Comparison of ENCODE assay signal across 20 cellular contexts in genomic region chr15:70602834-70603560, GRCh38.
A peak's percentile ranks its signal among the peaks of the same experiment; 100 is the strongest.
DNase-seq lines count a peak whose midpoint lies in the region; ATAC-seq, FAIRE-seq and TF ChIP-seq lines count a peak whose summit lies in the region.
"Had no signal": no experiment of that assay in that cellular context is flagged by ENCODE, and none has a peak within 500 bp of the region (broad histone marks: within the 10 kb centered on the region; RNA-seq: fewer than 3 reads in every experiment).

No MANE protein-coding gene starts in this region.

- POLR2A ChIA-PET in activated CD4-positive, alpha-beta T cell treated with anti-CD3 and anti-CD28 coated beads for 36 hours (lab: Charles Lee): no interaction called here

- no peak for TF ChIP-seq POLR2A in GM12891 (IDR thresholded peaks at IDR 0.05; ENCODE audit: low read depth, low read length)

- no peaks in the 10 kb centered on the region for H3K4me1 Mint-ChIP-seq in activated CD4-positive, alpha-beta T cell treated with anti-CD3 and anti-CD28 coated beads, Interleukin-2, amount 10 ng/mL, durations not matched to agents 24 days and 14 days
- H3K4me1 Mint-ChIP-seq in activated CD4-positive, alpha-beta T cell treated with anti-CD3 and anti-CD28 coated beads for 36 hours: no peaks in the 10 kb centered on the region
- peaks cover 28% of the 10 kb centered on the region for H3K4me1 Mint-ChIP-seq in mesothelial cell of epicardium
- H3K4me1 Mint-ChIP-seq: CD8-positive, alpha-beta memory T cell had no signal

- intact Hi-C loops in activated CD4-positive, alpha-beta T cell treated with anti-CD3 and anti-CD28 coated beads, Interleukin-2, amount 10 ng/mL, durations not matched to agents 24 days and 14 days (cut with micrococcal nuclease): no loop called here
- intact Hi-C loops in activated CD4-positive, alpha-beta T cell treated with anti-CD3 and anti-CD28 coated beads for 36 hours (cut with DNase I, micrococcal nuclease): no loop called here

- TF ChIP-seq CTCF in mesothelial cell of epicardium (IDR thresholded peaks at IDR 0.05; ENCODE audit: unreplicated experiment): no peak

- H3K36me3 Mint-ChIP-seq in activated CD4-positive, alpha-beta T cell treated with anti-CD3 and anti-CD28 coated beads, Interleukin-2, amount 10 ng/mL, durations not matched to agents 24 days and 14 days (ENCODE audit: low read depth): no peaks in the 10 kb centered on the region
- no peaks in the 10 kb centered on the region for H3K36me3 Mint-ChIP-seq in activated CD4-positive, alpha-beta T cell treated with anti-CD3 and anti-CD28 coated beads for 36 hours (ENCODE audit: low read depth)
- H3K36me3 Mint-ChIP-seq in mesothelial cell of epicardium: no peaks in the 10 kb centered on the region

- H3K4me3 Mint-ChIP-seq in activated CD4-positive, alpha-beta T cell treated with anti-CD3 and anti-CD28 coated beads, Interleukin-2, amount 10 ng/mL, durations not matched to agents 24 days and 14 days: no peak overlapping the region
- no peak overlapping the region for H3K4me3 Mint-ChIP-seq in activated CD4-positive, alpha-beta T cell treated with anti-CD3 and anti-CD28 coated beads for 36 hours
- no peak overlapping the region for H3K4me3 Mint-ChIP-seq in mesothelial cell of epicardium
- H3K4me3 Mint-ChIP-seq: CD8-positive, alpha-beta memory T cell had no signal

- H3K27me3 Mint-ChIP-seq in activated CD4-positive, alpha-beta T cell treated with anti-CD3 and anti-CD28 coated beads, Interleukin-2, amount 10 ng/mL, durations not matched to agents 24 days and 14 days: peaks cover 15% of the 10 kb centered on the region
- H3K27me3 Mint-ChIP-seq in activated CD4-positive, alpha-beta T cell treated with anti-CD3 and anti-CD28 coated beads for 36 hours: no peaks in the 10 kb centered on the region
- H3K27me3 Mint-ChIP-seq in mesothelial cell of epicardium (ENCODE audit: low read depth): no peaks in the 10 kb centered on the region

- FAIRE-seq in urothelium cell line (lab: Jason Lieb, UNC) (peak; percentile 71), GM12891 (lab: Jason Lieb, UNC) (no peak)
- FAIRE-seq: D721Med, GM18507 had no signal

- ATAC-seq in activated CD4-positive, alpha-beta T cell treated with anti-CD3 and anti-CD28 coated beads for 36 hours: no peak
- ATAC-seq in GM21390 (IDR thresholded peaks at IDR 0.05; ENCODE audit: unreplicated experiment): no peak
- ATAC-seq: Panc1 had no signal

- CTCF ChIA-PET in activated CD4-positive, alpha-beta T cell treated with anti-CD3 and anti-CD28 coated beads for 36 hours (lab: Charles Lee): no interaction called here

- DNase-seq in activated CD4-positive, alpha-beta T cell treated with anti-CD3 and anti-CD28 coated beads, Interleukin-2, amount 10 ng/mL, durations not matched to agents 24 days and 14 days: peak; percentile 49
- DNase-seq in activated CD4-positive, alpha-beta T cell treated with anti-CD3 and anti-CD28 coated beads for 36 hours: no peak
- peak; percentile 64 for DNase-seq in foreskin melanocyte
- no peak for DNase-seq in mesothelial cell of epicardium (ENCODE audit: low spot score in 2 of 2, unreplicated experiment in 2 of 2)
- DNase-seq in urothelium cell line (ENCODE audit: low spot score): no peak
- DNase-seq in NAMALWA (ENCODE audit: low spot score): no peak
- no peak for DNase-seq in GM12891 (ENCODE audit: insufficient read length, low spot score)
- DNase-seq: CD8-positive, alpha-beta memory T cell; DMS79 treated with DMSO at 0.1 percent for 48 hours; GOT3; KBM-7; NCI-H1092; NCI-H1694; NCI-H2107; NCI-H2227 treated with DMSO at 0.1 percent for 48 hours; NCI-H524 treated with DMSO at 0.1 percent for 48 hours had no signal

- peaks cover 3% of the 10 kb centered on the region for H3K9me3 Mint-ChIP-seq in activated CD4-positive, alpha-beta T cell treated with anti-CD3 and anti-CD28 coated beads, Interleukin-2, amount 10 ng/mL, durations not matched to agents 24 days and 14 days
- H3K9me3 Mint-ChIP-seq in activated CD4-positive, alpha-beta T cell treated with anti-CD3 and anti-CD28 coated beads for 36 hours (ENCODE audit: low read depth): peaks cover 2% of the 10 kb centered on the region
- peaks cover 14% of the 10 kb centered on the region for H3K9me3 Mint-ChIP-seq in mesothelial cell of epicardium

- H3K27ac Mint-ChIP-seq in activated CD4-positive, alpha-beta T cell treated with anti-CD3 and anti-CD28 coated beads, Interleukin-2, amount 10 ng/mL, durations not matched to agents 24 days and 14 days: no peak overlapping the region
- no peak overlapping the region for H3K27ac Mint-ChIP-seq in activated CD4-positive, alpha-beta T cell treated with anti-CD3 and anti-CD28 coated beads for 36 hours
- H3K27ac Mint-ChIP-seq in mesothelial cell of epicardium: peak overlapping the region; percentile 62

TF ChIP-seq in GM12891, 5 proteins besides CTCF, POLR2A, EP300 and RAD21:
- TF ChIP-seq TAF1 (IDR thresholded peaks at IDR 0.05; ENCODE audit: low read depth, low read length): no peak
- TF ChIP-seq PAX5 (IDR thresholded peaks at IDR 0.05; ENCODE audit: insufficient read depth, low read length, severe bottlenecking): no peak
- TF ChIP-seq SPI1 (IDR thresholded peaks at IDR 0.05; ENCODE audit: low read depth, low read length): no peak
- no peak for TF ChIP-seq POLR2AphosphoS5 (IDR thresholded peaks at IDR 0.05; ENCODE audit: low read depth, low read length)
- no peak for TF ChIP-seq POU2F2 (IDR thresholded peaks at IDR 0.05; ENCODE audit: low read depth, low read length)

Comparison
In these comparisons a context has a peak if more than half of its experiments do, and no peak if none do; other contexts are left out.
1. DNase-seq: peak in activated CD4-positive, alpha-beta T cell treated with anti-CD3 and anti-CD28 coated beads, Interleukin-2, amount 10 ng/mL, durations not matched to agents 24 days and 14 days (single experiment) and foreskin melanocyte (single experiment); none in activated CD4-positive, alpha-beta T cell treated with anti-CD3 and anti-CD28 coated beads for 36 hours (single experiment), mesothelial cell of epicardium (0 of 2), urothelium cell line (single experiment), NAMALWA (single experiment) and GM12891 (single experiment).